29 cellular contexts compared by ENCODE assay signal in the genomic region with DNA sequence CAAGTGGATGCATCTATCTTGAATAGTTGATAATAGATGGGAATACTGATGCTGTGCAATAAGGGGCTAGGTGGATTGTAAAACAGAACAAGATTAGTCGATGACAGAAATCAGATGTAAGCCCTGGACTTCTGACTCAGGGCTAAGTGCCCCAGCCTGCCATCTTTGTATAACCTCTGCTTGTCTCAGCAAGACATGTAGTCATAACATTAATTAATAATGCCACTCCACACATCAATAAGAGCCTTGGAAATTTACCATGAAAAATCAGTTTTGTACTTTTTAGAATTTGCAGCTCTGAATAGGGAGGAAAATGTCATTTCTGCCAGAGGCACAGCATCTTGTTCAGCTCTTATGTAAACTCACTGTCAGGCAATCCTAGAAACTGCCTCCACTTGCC.
"Had no signal": no experiment of that assay in that cellular context is flagged by ENCODE, and none has a peak within 500 bp of the region (broad histone marks: within the 10 kb centered on the region; RNA-seq: fewer than 3 reads in every experiment).

No MANE protein-coding gene starts in this region.

- ATAC-seq: activated naive CD4-positive, alpha-beta T cell treated with anti-CD3 and anti-CD28 coated beads, Interleukin-2, amount 50 U/mL, for 72 hours; activated naive CD8-positive, alpha-beta T cell treated with anti-CD3 and anti-CD28 coated beads, Interleukin-2, amount 50 U/mL, for 24 hours; activated T-cell treated with anti-CD3 and anti-CD28 coated beads, Interleukin-2, amount 50 U/mL, for 4 hours; activated T-cell treated with anti-CD3 and anti-CD28 coated beads, Interleukin-2, amount 50 U/mL, for 72 hours; activated T-helper 17 cell treated with anti-CD3 and anti-CD28 coated beads, Interleukin-2, amount 50 U/mL, for 72 hours; body of pancreas had no signal

- H3K4me1 ChIP-seq: adrenal gland, ascending aorta, body of pancreas, breast epithelium had no signal

- H3K9me3 ChIP-seq: adrenal gland, ascending aorta, body of pancreas, breast epithelium had no signal

- H3K4me3 ChIP-seq: adrenal gland, ascending aorta, body of pancreas, breast epithelium, cardiac muscle cell had no signal

- H3K27me3 ChIP-seq: adrenal gland, ascending aorta, body of pancreas, brain microvascular endothelial cell, breast epithelium, cardiac muscle cell had no signal

- H3K36me3 ChIP-seq: adrenal gland, ascending aorta, brain microvascular endothelial cell, breast epithelium, cardiac muscle cell had no signal

- DNase-seq: activated effector memory CD4-positive, alpha-beta T cell treated with anti-CD3 and anti-CD28 coated beads, Interleukin-2, amount 50 U/mL, for 16 hours; activated effector memory CD4-positive, alpha-beta T cell treated with Interleukin-2 at 50 U/mL for 16 hours; activated gamma-delta T cell; activated gamma-delta T cell treated with Interleukin-2 at 50 U/mL for 16 hours; activated naive CD4-positive, alpha-beta T cell; activated naive CD4-positive, alpha-beta T cell treated with anti-CD3 and anti-CD28 coated beads for 36 hours; activated naive CD4-positive, alpha-beta T cell treated with anti-CD3 and anti-CD28 coated beads, Interleukin-2, amount 10 ng/mL, durations not matched to agents 7 days and 5 days; activated naive CD4-positive, alpha-beta T cell treated with anti-CD3 and anti-CD28 coated beads, Interleukin-2, amount 50 U/mL, for 16 hours; activated naive CD4-positive, alpha-beta T cell treated with Interleukin-2 at 50 U/mL for 16 hours; activated naive CD8-positive, alpha-beta T cell treated with anti-CD3 and anti-CD28 coated beads for 36 hours; activated naive CD8-positive, alpha-beta T cell treated with anti-CD3 and anti-CD28 coated beads, Interleukin-2, amount 10 ng/mL, durations not matched to agents 7 days and 5 days; activated naive CD8-positive, alpha-beta T cell treated with anti-CD3 and anti-CD28 coated beads, Interleukin-2, amount 50 U/mL, for 24 hours; activated T-cell treated with anti-CD3 and anti-CD28 coated beads, Interleukin-2, amount 50 U/mL, for 1 hour; activated T-cell treated with anti-CD3 and anti-CD28 coated beads, Interleukin-2, amount 50 U/mL, for 24 hours; activated T-cell treated with anti-CD3 and anti-CD28 coated beads, Interleukin-2, amount 50 U/mL, for 4 hours; activated T-cell treated with anti-CD3 and anti-CD28 coated beads, Interleukin-2, amount 50 U/mL, for 48 hours; activated T-cell treated with anti-CD3 and anti-CD28 coated beads, Interleukin-2, amount 50 U/mL, for 72 hours; amniotic stem cell; aorta; body of pancreas; brain microvascular endothelial cell; central memory CD4-positive, alpha-beta T cell; cerebellar nuclear complex had no signal

- H3K27ac ChIP-seq: adrenal gland, ascending aorta, body of pancreas, brain microvascular endothelial cell, breast epithelium, cardiac muscle cell had no signal
